17 cellular contexts compared by ENCODE assay signal in the genomic region with DNA sequence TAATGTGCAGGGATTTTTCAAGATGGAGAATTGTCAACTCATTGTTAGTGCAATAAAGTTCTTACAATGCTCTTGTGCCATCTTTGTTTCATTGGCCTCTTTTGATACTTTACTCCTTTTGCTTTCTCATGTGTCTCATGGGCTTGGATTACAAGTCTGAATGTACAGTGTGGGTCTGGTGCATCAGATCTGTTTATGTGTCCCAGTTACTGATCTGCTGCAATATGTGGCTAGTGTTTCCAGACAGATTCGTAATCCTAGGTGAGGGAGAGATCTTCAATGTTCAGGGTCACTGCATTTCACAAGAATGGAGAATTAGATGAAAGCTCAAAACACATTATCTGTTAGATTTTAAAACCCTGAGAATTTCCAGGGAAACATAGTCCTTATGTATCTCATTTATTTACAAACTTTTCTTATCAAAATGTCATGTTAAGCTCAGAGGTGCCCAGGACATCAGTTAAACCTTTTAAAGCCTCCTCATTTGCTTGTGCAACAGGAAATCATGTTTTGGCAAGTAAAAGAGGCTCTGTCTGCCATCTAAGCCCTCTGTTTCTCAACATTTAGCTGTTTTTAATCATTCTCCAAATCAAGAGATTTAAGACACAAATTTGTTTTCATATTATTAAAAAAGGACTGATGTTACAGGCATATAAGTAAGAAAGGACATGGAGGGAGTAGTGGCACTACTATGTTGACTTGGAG.
"Had no signal": no experiment of that assay in that cellular context is flagged by ENCODE, and none has a peak within 500 bp of the region (broad histone marks: within the 10 kb centered on the region; RNA-seq: fewer than 3 reads in every experiment).

No MANE protein-coding gene starts in this region.

- H3K27me3 ChIP-seq: adrenal gland, suprapubic skin, transverse colon had no signal

- H3K4me3 Mint-ChIP-seq: activated T-cell treated with anti-CD3 and anti-CD28 coated beads, Interleukin-2, amount 50 U/mL, for 4 hours; effector memory CD8-positive, alpha-beta T cell; nephron; stimulated activated naive CD8-positive, alpha-beta T cell treated with anti-CD3 and anti-CD28 coated beads, Interleukin-15, amount 100 ng/mL, for 72 hours had no signal

- H3K27ac Mint-ChIP-seq: effector memory CD8-positive, alpha-beta T cell; nephron; stimulated activated naive CD8-positive, alpha-beta T cell treated with anti-CD3 and anti-CD28 coated beads, Interleukin-15, amount 100 ng/mL, for 72 hours had no signal

- H2AFZ ChIP-seq: parathyroid adenoma had no signal

- H3K27ac ChIP-seq: adrenal gland, parathyroid adenoma, suprapubic skin, transverse colon had no signal

- H3K4me1 ChIP-seq: adrenal gland, parathyroid adenoma, suprapubic skin, transverse colon had no signal

- DNase-seq: activated CD4-positive, alpha-beta T cell treated with anti-CD3 and anti-CD28 coated beads, Interleukin-2, amount 50 U/mL, for 1 hour; activated CD8-positive, alpha-beta memory T cell treated with anti-CD3 and anti-CD28 coated beads, Interleukin-2, amount 50 U/mL, for 4 hours; activated effector memory CD4-positive, alpha-beta T cell treated with Interleukin-2 at 50 U/mL for 16 hours; activated naive CD4-positive, alpha-beta T cell treated with anti-CD3 and anti-CD28 coated beads, Interleukin-2, amount 50 U/mL, for 16 hours; activated T-cell treated with anti-CD3 and anti-CD28 coated beads, Interleukin-2, amount 50 U/mL, for 4 hours; adrenal gland; effector memory CD8-positive, alpha-beta T cell; hippocampal formation; islet precursor cell; midbrain; stimulated activated CD4-positive, alpha-beta T cell treated with anti-CD3 and anti-CD28 coated beads, Interleukin-12 subunit alpha, Interleukin-12 subunit beta, amount 100 ng/mL, for 4 hours; stimulated activated CD4-positive, alpha-beta T cell treated with anti-CD3 and anti-CD28 coated beads, Interleukin-1b, Interleukin-23, amount 100 ng/mL, for 48 hours; stimulated activated naive CD8-positive, alpha-beta T cell treated with anti-CD3 and anti-CD28 coated beads, Interleukin-15, amount 100 ng/mL, for 72 hours; transverse colon had no signal

- H3K9me3 ChIP-seq: adrenal gland, suprapubic skin, transverse colon had no signal

- H3K79me2 ChIP-seq: parathyroid adenoma had no signal

- H3K27me3 Mint-ChIP-seq: effector memory CD8-positive, alpha-beta T cell; stimulated activated naive CD8-positive, alpha-beta T cell treated with anti-CD3 and anti-CD28 coated beads, Interleukin-15, amount 100 ng/mL, for 72 hours had no signal

- H3K9ac ChIP-seq: parathyroid adenoma had no signal

- H3K4me3 ChIP-seq: adrenal gland, suprapubic skin, transverse colon had no signal

- H3K9me3 Mint-ChIP-seq: effector memory CD8-positive, alpha-beta T cell; nephron; stimulated activated naive CD8-positive, alpha-beta T cell treated with anti-CD3 and anti-CD28 coated beads, Interleukin-15, amount 100 ng/mL, for 72 hours had no signal

- H3K36me3 ChIP-seq: adrenal gland, suprapubic skin, transverse colon had no signal
